In the genomic region with DNA sequence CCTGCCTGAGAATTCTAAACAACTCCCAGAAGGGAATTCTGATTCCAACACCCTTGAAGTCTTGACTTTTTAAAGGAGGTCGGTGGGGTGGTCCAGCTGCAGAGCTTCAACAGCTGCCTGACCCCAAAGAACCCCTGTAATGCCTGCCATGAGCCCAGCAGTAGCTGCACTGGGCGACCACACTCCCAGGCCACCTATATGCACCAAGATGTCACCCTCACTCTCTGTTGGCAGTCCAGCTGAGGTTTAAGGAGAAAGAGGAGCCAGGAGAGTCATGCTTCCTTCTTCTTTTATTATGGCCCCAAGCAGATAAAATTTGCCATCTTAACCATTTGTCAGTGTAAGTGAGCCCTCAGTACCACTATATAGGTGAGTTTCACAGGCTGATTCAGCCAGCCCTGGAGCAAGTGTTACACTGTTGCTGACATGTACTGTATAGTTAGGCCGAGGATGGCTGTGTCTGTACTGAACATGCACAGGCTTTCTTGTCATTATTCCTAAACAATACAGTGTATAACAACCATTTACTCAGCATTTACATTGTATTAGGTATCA, we compare ENCODE assay signal across 1 cellular context.
TF ChIP-seq lines count a peak whose summit lies in the region.

No MANE protein-coding gene starts in this region.

TF ChIP-seq in IMR-90, 13 proteins besides CTCF, POLR2A, EP300 and RAD21:
- TF ChIP-seq RCOR1 (IDR thresholded peaks at IDR 0.05; ENCODE audit: insufficient replicate concordance, low read length): no peak
- no peak for TF ChIP-seq MAZ (IDR thresholded peaks at IDR 0.05; ENCODE audit: borderline replicate concordance, low read depth, low read length)
- no peak for TF ChIP-seq CEBPB (IDR thresholded peaks at IDR 0.05; ENCODE audit: low read depth, low read length)
- TF ChIP-seq CHD1 (IDR thresholded peaks at IDR 0.05; ENCODE audit: low read depth, low read length): no peak
- TF ChIP-seq RFX5 (IDR thresholded peaks at IDR 0.05; ENCODE audit: low read depth, low read length): no peak
- no peak for TF ChIP-seq MAFK (IDR thresholded peaks at IDR 0.05; ENCODE audit: low read depth, low read length)
